In genomic region chr3:119600732-119601131, GRCh38 we compare ENCODE assay signal across 8 cellular contexts. TPM values are rescaled to one million over a fixed set of nuclear protein-coding genes. Genes with fewer than 3 reads are reported as not detected.
DNase-seq lines count a peak whose midpoint lies in the region; ATAC-seq and TF ChIP-seq lines count a peak whose summit lies in the region.

No MANE protein-coding gene starts in this region.

- no peak overlapping the region for H3K27ac ChIP-seq in 22Rv1

- peak; percentile 54 for DNase-seq in HEK293T (ENCODE audit: extremely low spot score)
- peak; percentile 60 for DNase-seq in NAMALWA (ENCODE audit: low spot score)
- peak; percentile 30 for DNase-seq in dermis blood vessel endothelial cell
- DNase-seq in sciatic nerve (ENCODE audit: low spot score), result no peak
- no peak for DNase-seq in putamen (ENCODE audit: low spot score)
- no peak for DNase-seq in retina

- POLR2A ChIA-PET in HEK293T (lab: Yijun Ruan, JAX), result interaction anchor here (1.0 to 1.5 kb wide), 3 partner anchors 72 to 494 kb away, joined by 3 to 4 read pairs (median 3); partner anchors contain the start of gene GSK3B

- CTCF ChIA-PET in HEK293T (lab: Yijun Ruan, JAX), result interaction anchor here (0.6 to 1.5 kb wide), 2 partner anchors 22 to 77 kb away, joined by 3 to 4 read pairs; no protein-coding TSS in a partner anchor

- intact Hi-C loops in sciatic nerve (cut with DNase I), result no loop called here

- peak; percentile 45 for TF ChIP-seq POLR2A in GM15510 (IDR thresholded peaks at IDR 0.05; ENCODE audit: borderline replicate concordance, extremely low read depth, insufficient read length)

- ATAC-seq in sciatic nerve, result peak; percentile 17

- peak; percentile 29 for TF ChIP-seq CTCF in 22Rv1 (IDR thresholded peaks at IDR 0.05)

TF ChIP-seq in HEK293T, 16 proteins besides CTCF, POLR2A, EP300 and RAD21:
- TF ChIP-seq HDGF (IDR thresholded peaks at IDR 0.05; ENCODE audit: borderline replicate concordance), result no peak
- no peak for TF ChIP-seq BHLHE40 (IDR thresholded peaks at IDR 0.05; ENCODE audit: borderline replicate concordance)
- no peak for TF ChIP-seq FOXA1 (IDR thresholded peaks at IDR 0.05)
- no peak for TF ChIP-seq TARDBP (IDR thresholded peaks at IDR 0.05)
- no peak for TF ChIP-seq CTBP1 (IDR thresholded peaks at IDR 0.05; ENCODE audit: borderline replicate concordance)
- no peak for TF ChIP-seq FOXM1 (IDR thresholded peaks at IDR 0.05; ENCODE audit: borderline replicate concordance)
- no peak for TF ChIP-seq NFRKB (IDR thresholded peaks at IDR 0.05)
- no peak for TF ChIP-seq SP1 (IDR thresholded peaks at IDR 0.05)
- TF ChIP-seq ZNF384 (IDR thresholded peaks at IDR 0.05), result no peak
- no peak for TF ChIP-seq L3MBTL2 (conservative IDR thresholded peaks at IDR 0.05)
- no peak for TF ChIP-seq ARNT (IDR thresholded peaks at IDR 0.05)

RNA-seq across cellular contexts. Expression of gene PLA1A, which starts 3.0 kb away (rescaled TPM):
- total RNA-seq in dermis blood vessel endothelial cell, result 2.4 and 14.8 TPM in 2 replicates
- total RNA-seq in sciatic nerve, result 0.76 TPM

RNA-seq across cellular contexts. Expression of gene ADPRH, which starts 21.4 kb away (rescaled TPM):
- 11.9 and 15.3 TPM in 2 replicates for total RNA-seq in dermis blood vessel endothelial cell
- total RNA-seq in sciatic nerve, result 9.3 TPM

RNA-seq across cellular contexts. Expression of gene CD80, which starts 41.3 kb away (rescaled TPM):
- total RNA-seq in dermis blood vessel endothelial cell (0.14 and 0.17 TPM in 2 replicates), sciatic nerve (1.6 TPM)

RNA-seq across cellular contexts. Expression of gene POPDC2, which starts 59.7 kb away (rescaled TPM):
- total RNA-seq in dermis blood vessel endothelial cell (0.33 and 1.7 TPM in 2 replicates), sciatic nerve (4.9 TPM)

Comparison
In these comparisons a context has a peak if more than half of its experiments do, and no peak if none do; other contexts are left out.
1. DNase-seq: peak in HEK293T (single experiment), NAMALWA (single experiment) and dermis blood vessel endothelial cell (single experiment); none in sciatic nerve (single experiment), putamen (single experiment) and retina (single experiment).